ENCODE assay signal across 16 cellular contexts in the genomic region with DNA sequence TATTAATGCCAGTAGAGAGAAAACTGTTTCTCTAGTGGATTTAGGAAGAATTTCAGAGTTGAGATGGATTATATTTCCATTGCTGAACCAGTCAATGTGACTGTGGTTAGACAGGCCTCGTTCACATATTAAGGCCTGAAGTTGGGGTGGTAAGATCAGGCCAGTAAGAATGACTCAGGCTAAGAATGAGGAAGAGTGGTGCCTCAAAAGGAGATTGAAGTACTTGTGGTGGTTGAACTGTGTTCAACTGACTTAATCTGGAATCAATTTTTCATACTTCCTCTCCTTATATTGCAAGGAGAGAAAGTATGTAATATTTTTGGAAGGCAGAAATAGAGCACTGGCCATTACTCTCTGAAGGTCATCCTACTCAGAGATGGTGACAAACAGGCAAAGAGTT. TPM values are rescaled to one million over a fixed set of nuclear protein-coding genes. Genes with fewer than 3 reads are reported as not detected.
DNase-seq lines count a peak whose midpoint lies in the region; ATAC-seq and FAIRE-seq lines count a peak whose summit lies in the region.
"Had no signal": no experiment of that assay in that cellular context is flagged by ENCODE, and none has a peak within 500 bp of the region (broad histone marks: within the 10 kb centered on the region; RNA-seq: fewer than 3 reads in every experiment).

No MANE protein-coding gene starts in this region.

- peaks cover 8% of the 10 kb centered on the region for H3K9me3 Mint-ChIP-seq in activated T-cell treated with anti-CD3 and anti-CD28 coated beads, Interleukin-2, amount 50 U/mL, for 4 hours

- no peak for ATAC-seq in activated T-cell treated with anti-CD3 and anti-CD28 coated beads, Interleukin-2, amount 50 U/mL, for 4 hours
- ATAC-seq in HG03442 (IDR thresholded peaks at IDR 0.05; ENCODE audit: unreplicated experiment) (no peak), GM21515 (IDR thresholded peaks at IDR 0.05; ENCODE audit: unreplicated experiment) (no peak)
- ATAC-seq: left ventricle myocardium superior, T-cell had no signal

- no peak for FAIRE-seq in urothelium cell line (lab: Jason Lieb, UNC)

- H3K36me3 Mint-ChIP-seq in activated T-cell treated with anti-CD3 and anti-CD28 coated beads, Interleukin-2, amount 50 U/mL, for 4 hours (ENCODE audit: insufficient read depth), result no peaks in the 10 kb centered on the region
- H3K36me3 Mint-ChIP-seq: CD4-positive, CD25-positive, alpha-beta regulatory T cell; T-cell had no signal

- H3K27me3 Mint-ChIP-seq in activated T-cell treated with anti-CD3 and anti-CD28 coated beads, Interleukin-2, amount 50 U/mL, for 4 hours (ENCODE audit: low read depth), result no peaks in the 10 kb centered on the region
- H3K27me3 Mint-ChIP-seq: central memory CD8-positive, alpha-beta T cell; T-cell had no signal

- peak; percentile 88 for DNase-seq in GM03348 (ENCODE audit: low spot score)
- DNase-seq in NOMO-1 treated with DMSO at 0.1 percent for 48 hours (lab: John Stamatoyannopoulos, UW; ENCODE audit: unreplicated experiment), result peak; percentile 96
- peak; percentile 58 for DNase-seq in dedifferentiated amniotic fluid mesenchymal stem cell (ENCODE audit: extremely low spot score)
- peak; percentile 68 for DNase-seq in non-pigmented ciliary epithelial cell (ENCODE audit: low read depth)
- DNase-seq in activated T-cell treated with anti-CD3 and anti-CD28 coated beads, Interleukin-2, amount 50 U/mL, for 4 hours, result no peak
- no peak for DNase-seq in urothelium cell line (ENCODE audit: low spot score)
- DNase-seq: activated CD4-positive, alpha-beta T cell treated with anti-CD3 and anti-CD28 coated beads, Interleukin-2, amount 50 U/mL, for 4 hours; activated effector memory CD4-positive, alpha-beta T cell treated with anti-CD3 and anti-CD28 coated beads, Interleukin-2, amount 50 U/mL, for 16 hours; CD4-positive, CD25-positive, alpha-beta regulatory T cell; left ventricle myocardium superior; NCI-H2029; ovary; T-cell had no signal

- no peak overlapping the region for H3K4me3 Mint-ChIP-seq in activated T-cell treated with anti-CD3 and anti-CD28 coated beads, Interleukin-2, amount 50 U/mL, for 4 hours
- H3K4me3 Mint-ChIP-seq: CD4-positive, CD25-positive, alpha-beta regulatory T cell; central memory CD8-positive, alpha-beta T cell; T-cell had no signal

- no peaks in the 10 kb centered on the region for H3K4me1 Mint-ChIP-seq in activated T-cell treated with anti-CD3 and anti-CD28 coated beads, Interleukin-2, amount 50 U/mL, for 4 hours (ENCODE audit: low read depth)
- H3K4me1 Mint-ChIP-seq: CD4-positive, CD25-positive, alpha-beta regulatory T cell; central memory CD8-positive, alpha-beta T cell; T-cell had no signal

RNA-seq across cellular contexts. Expression of gene ATF7IP, which starts 37.8 kb away (rescaled TPM):
- 10 to 100 TPM; 33.5 to 54.6 (median 39.4) TPM for total RNA-seq in activated T-cell treated with anti-CD3 and anti-CD28 coated beads, Interleukin-2, amount 50 U/mL, for 4 hours

Comparison
In these comparisons a context has a peak if more than half of its experiments do, and no peak if none do; other contexts are left out.
1. DNase-seq: peak in GM03348 (single experiment), NOMO-1 treated with DMSO at 0.1 percent for 48 hours (single experiment), dedifferentiated amniotic fluid mesenchymal stem cell (single experiment) and non-pigmented ciliary epithelial cell (single experiment); none in activated T-cell treated with anti-CD3 and anti-CD28 coated beads, Interleukin-2, amount 50 U/mL, for 4 hours (single experiment) and urothelium cell line (single experiment).